Comparison of ENCODE assay signal across 13 cellular contexts in genomic region chr14:68631691-68632590, GRCh38.
DNase-seq lines count a peak whose midpoint lies in the region; ATAC-seq and TF ChIP-seq lines count a peak whose summit lies in the region.
"Had no signal": no experiment of that assay in that cellular context is flagged by ENCODE, and none has a peak within 500 bp of the region (broad histone marks: within the 10 kb centered on the region; RNA-seq: fewer than 3 reads in every experiment).

No MANE protein-coding gene starts in this region.

- H3K27ac Mint-ChIP-seq in neural crest cell (ENCODE audit: unreplicated experiment): peak overlapping the region; percentile 9

- no peaks in the 10 kb centered on the region for H3K27me3 Mint-ChIP-seq in neural crest cell (ENCODE audit: low read depth)

- H3K36me3 ChIP-seq in ascending aorta: no peaks in the 10 kb centered on the region
- no peaks in the 10 kb centered on the region for H3K36me3 ChIP-seq in heart right ventricle
- no peaks in the 10 kb centered on the region for H3K36me3 ChIP-seq in testis (ENCODE audit: low read depth, missing control alignments)
- no peaks in the 10 kb centered on the region for H3K36me3 ChIP-seq in Karpas-422 (ENCODE audit: insufficient read depth, low read length)
- H3K36me3 ChIP-seq: neutrophil had no signal

- intact Hi-C loops in ascending aorta (cut with DNase I) (loop anchor here (5.0 kb wide), 2 partner anchors 40 to 155 kb away; no protein-coding TSS in a partner anchor), heart right ventricle (cut with DNase I) (no loop called here), testis (cut with DNase I; ENCODE audit: low total_unique reads) (no loop called here)

- no peak overlapping the region for H3K4me2 ChIP-seq in Karpas-422 (ENCODE audit: low read depth, low read length, poor library complexity, severe bottlenecking)

- no peaks in the 10 kb centered on the region for H3K9me3 Mint-ChIP-seq in neural crest cell

- ATAC-seq in heart right ventricle: peak in 2 of 8 donors; percentile 17 to 19

- DNase-seq in ascending aorta (ENCODE audit: low spot score in 2 of 2): no peak
- no peak for DNase-seq in heart right ventricle
- DNase-seq in neural crest cell (ENCODE audit: low read depth, low spot score): no peak
- peak; percentile 69 for DNase-seq in testis
- no peak for DNase-seq in effector CD8-positive, alpha-beta T cell (lab: John Stamatoyannopoulos, UW)
- DNase-seq in GF-D8 (lab: John Stamatoyannopoulos, UW): no peak
- no peak for DNase-seq in Karpas-422
- DNase-seq in GDM1 (lab: John Stamatoyannopoulos, UW): no peak
- DNase-seq: activated CD4-positive, alpha-beta T cell treated with anti-CD3 and anti-CD28 coated beads for 1 hour; activated T-cell treated with anti-CD3 and anti-CD28 coated beads, Interleukin-2, amount 50 U/mL, for 1 hour; effector memory CD4-positive, alpha-beta T cell; T-helper 2 cell had no signal

- no peak overlapping the region for H2AFZ ChIP-seq in Karpas-422 (ENCODE audit: low read length)

- no peak overlapping the region for H3K9ac ChIP-seq in Karpas-422 (ENCODE audit: low read length)

- peaks cover 11 to 34% of the 10 kb centered on the region in 2 donors for H3K4me1 ChIP-seq in ascending aorta
- peaks cover 7 to 69% (median 45%) of the 10 kb centered on the region in 9 donors for H3K4me1 ChIP-seq in heart right ventricle
- H3K4me1 ChIP-seq in testis: peaks cover 34% of the 10 kb centered on the region
- H3K4me1 ChIP-seq in Karpas-422 (ENCODE audit: low read length): peaks cover 11% of the 10 kb centered on the region

- no peak for TF ChIP-seq CTCF in ascending aorta (IDR thresholded peaks at IDR 0.05)
- TF ChIP-seq CTCF in heart right ventricle (IDR thresholded peaks at IDR 0.05): no peak
- no peak for TF ChIP-seq CTCF in neural crest cell (conservative IDR thresholded peaks at IDR 0.05)
- no peak for TF ChIP-seq CTCF in testis (IDR thresholded peaks at IDR 0.05)

- H3K4me1 Mint-ChIP-seq in neural crest cell: peaks cover 85% of the 10 kb centered on the region

- 84 to 86% methylated on average over 21 of the region's 21 CpGs for WGBS in heart right ventricle, 2 donors
- 66 to 68% methylated on average over 16 to 21 of the region's 21 CpGs for WGBS in testis, 2 donors

- H3K27ac ChIP-seq in ascending aorta (peak overlapping the region; percentile 53 to 56), heart right ventricle (peak overlapping the region; percentile 44 to 91 (median 80)), testis (peak overlapping the region; percentile 79 to 81), Karpas-422 (ENCODE audit: low read length) (no peak overlapping the region)
- H3K27ac ChIP-seq: neutrophil had no signal

- no peak for TF ChIP-seq POLR2A in testis (IDR thresholded peaks at IDR 0.05)

- no peaks in the 10 kb centered on the region for H3K9me2 ChIP-seq in Karpas-422 (replicated peaks; ENCODE audit: insufficient read depth, low read length)

- peak overlapping the region; percentile 31 for H3K4me3 Mint-ChIP-seq in neural crest cell

- H4K20me1 ChIP-seq in Karpas-422 (ENCODE audit: insufficient read depth, low read depth, low read length): no peaks in the 10 kb centered on the region

- H3K4me3 ChIP-seq in ascending aorta: no peak overlapping the region
- H3K4me3 ChIP-seq in heart right ventricle: no peak overlapping the region
- no peak overlapping the region for H3K4me3 ChIP-seq in testis
- H3K4me3 ChIP-seq in Karpas-422 (ENCODE audit: low read length): no peak overlapping the region

- no peaks in the 10 kb centered on the region for H3K36me3 Mint-ChIP-seq in neural crest cell (ENCODE audit: low read depth)

- H3K27me3 ChIP-seq in ascending aorta (no peaks in the 10 kb centered on the region), heart right ventricle (no peaks in the 10 kb centered on the region), testis (no peaks in the 10 kb centered on the region), Karpas-422 (ENCODE audit: low read length) (no peaks in the 10 kb centered on the region; the same call in 1 of the 2 replicates)

- H3K79me2 ChIP-seq in Karpas-422 (ENCODE audit: low read length): no peaks in the 10 kb centered on the region

- H3K9me3 ChIP-seq in ascending aorta (no peaks in the 10 kb centered on the region), heart right ventricle (no peaks in the 10 kb centered on the region), testis (no peaks in the 10 kb centered on the region), Karpas-422 (ENCODE audit: low read length) (no peaks in the 10 kb centered on the region)
- H3K9me3 ChIP-seq: neutrophil had no signal
